ENCODE assay signal across 8 cellular contexts in genomic region chr7:151520419-151521229, GRCh38. TPM values are rescaled to one million over a fixed set of nuclear protein-coding genes. Genes with fewer than 3 reads are reported as not detected.
DNase-seq lines count a peak whose midpoint lies in the region; ATAC-seq and TF ChIP-seq lines count a peak whose summit lies in the region.

No MANE protein-coding gene starts in this region.

- ATAC-seq in HG02970 (IDR thresholded peaks at IDR 0.05; ENCODE audit: low FRiP score, unreplicated experiment) (peak; percentile 1), right lobe of liver (peak; percentile 13 to 49 (median 42)), GM19351 (IDR thresholded peaks at IDR 0.05; ENCODE audit: unreplicated experiment) (no peak)

- intact Hi-C loops in right lobe of liver (cut with DNase I): no loop called here

- H3K4me1 ChIP-seq in right lobe of liver: peaks cover 0 to 20% (median 8%) of the 10 kb centered on the region in 4 donors

- peaks cover 10% of the 10 kb centered on the region for H3K9me3 ChIP-seq in WERI-Rb-1 (ENCODE audit: severe bottlenecking)
- H3K9me3 ChIP-seq in right lobe of liver: no peaks in the 10 kb centered on the region

- WGBS in right lobe of liver (ENCODE audit: insufficient coverage, low coverage, low lambda C conversion rate, missing lambda C conversion rate): 21% methylated on average over 15 of the region's 53 CpGs

- TF ChIP-seq POLR2A in right lobe of liver (IDR thresholded peaks at IDR 0.05): no peak

- no peaks in the 10 kb centered on the region for H3K36me3 ChIP-seq in WERI-Rb-1
- H3K36me3 ChIP-seq in right lobe of liver: no peaks in the 10 kb centered on the region

- no peak for DNase-seq in WERI-Rb-1
- DNase-seq in cerebellum (ENCODE audit: low spot score): peak; percentile 29
- peak; percentile 79 to 89 (median 87) for DNase-seq in right lobe of liver
- DNase-seq in stimulated activated CD4-positive, alpha-beta T cell treated with anti-CD3 and anti-CD28 coated beads, Interleukin-4, amount 100 ng/mL, for 1 hour: peak; percentile 52
- DNase-seq in COLO829 (ENCODE audit: low spot score): no peak

- H3K27me3 ChIP-seq in WERI-Rb-1 (ENCODE audit: insufficient read depth, low read depth, severe bottlenecking): no peaks in the 10 kb centered on the region
- H3K27me3 ChIP-seq in right lobe of liver: no peaks in the 10 kb centered on the region

- no peak overlapping the region for H3K4me3 ChIP-seq in WERI-Rb-1 (ENCODE audit: low read depth, low read length)
- peak overlapping the region; percentile 48 to 78 (median 54) for H3K4me3 ChIP-seq in right lobe of liver

- TF ChIP-seq CTCF in C4-2B (conservative IDR thresholded peaks at IDR 0.05) (no peak), WERI-Rb-1 (IDR thresholded peaks at IDR 0.05; ENCODE audit: low read depth, low read length) (no peak), right lobe of liver (IDR thresholded peaks at IDR 0.05) (no peak)

- H3K27ac ChIP-seq in C4-2B: peak overlapping the region; percentile 98
- H3K27ac ChIP-seq in WERI-Rb-1: peak overlapping the region; percentile 98
- H3K27ac ChIP-seq in right lobe of liver: peak overlapping the region; percentile 80 to 99 (median 97)

RNA-seq across cellular contexts. Expression of gene RHEB, which starts 0.9 kb away (rescaled TPM):
- total RNA-seq in cerebellum (59.5 TPM), right lobe of liver (10 to 100 TPM; 33.4 to 55.3 (median 49.7) TPM)

Comparison
In these comparisons a context has a peak if more than half of its experiments do, and no peak if none do; other contexts are left out.
1. DNase-seq: peak in cerebellum (single experiment), right lobe of liver (3 of 3) and stimulated activated CD4-positive, alpha-beta T cell treated with anti-CD3 and anti-CD28 coated beads, Interleukin-4, amount 100 ng/mL, for 1 hour (single experiment); none in WERI-Rb-1 (single experiment) and COLO829 (single experiment).
2. Peak in every context shown above with its lines, with median percentiles within 50 percentile points of each other: H3K27ac ChIP-seq.